ENCODE assay signal across 22 cellular contexts in the genomic region with DNA sequence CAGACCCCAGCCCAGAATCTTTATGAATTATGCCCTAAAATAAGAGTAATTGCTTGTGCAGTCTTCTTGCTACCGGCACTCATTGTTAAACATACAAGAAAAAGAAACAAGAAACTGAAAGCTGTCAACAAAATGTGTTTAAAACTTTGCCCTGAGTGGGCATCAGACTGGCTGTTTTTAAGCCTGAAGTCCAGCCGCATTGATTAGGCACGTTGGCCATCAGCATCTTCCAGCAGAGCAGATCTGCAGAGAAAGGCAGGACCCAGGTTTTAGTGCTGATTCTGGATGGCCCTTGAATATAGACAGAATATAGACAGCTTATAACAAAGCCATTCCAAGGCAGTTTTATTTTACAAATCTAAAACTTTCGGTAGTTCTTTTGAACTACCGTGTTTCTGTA.
"Had no signal": no experiment of that assay in that cellular context is flagged by ENCODE, and none has a peak within 500 bp of the region (broad histone marks: within the 10 kb centered on the region; RNA-seq: fewer than 3 reads in every experiment).

No MANE protein-coding gene starts in this region.

- H3K9me3 ChIP-seq: ascending aorta, gastroesophageal sphincter, heart left ventricle, ovary, transverse colon had no signal

- H3K27me3 ChIP-seq: ascending aorta, gastroesophageal sphincter, heart left ventricle, ovary, transverse colon had no signal

- H3K36me3 ChIP-seq: ovary had no signal

- H3K4me1 Mint-ChIP-seq: activated CD4-positive, alpha-beta T cell treated with anti-CD3 and anti-CD28 coated beads, Interleukin-2, amount 10 ng/mL, durations not matched to agents 24 days and 14 days; activated CD8-positive, alpha-beta memory T cell treated with anti-CD3 and anti-CD28 coated beads, Interleukin-2, amount 10 ng/mL, durations not matched to agents 7 days and 5 days; central memory CD8-positive, alpha-beta T cell; stimulated activated effector memory CD8-positive, alpha-beta T cell treated with anti-CD3 and anti-CD28 coated beads, Interleukin-12 subunit alpha, Interleukin-12 subunit beta, amount 100 ng/mL, for 72 hours; stimulated activated naive CD8-positive, alpha-beta T cell treated with anti-CD3 and anti-CD28 coated beads, Interleukin-15, amount 100 ng/mL, for 72 hours had no signal

- H3K27me3 Mint-ChIP-seq: activated CD8-positive, alpha-beta memory T cell treated with anti-CD3 and anti-CD28 coated beads, Interleukin-2, amount 10 ng/mL, durations not matched to agents 7 days and 5 days; activated CD8-positive, alpha-beta T cell treated with anti-CD3 and anti-CD28 coated beads for 36 hours; activated naive CD4-positive, alpha-beta T cell treated with anti-CD3 and anti-CD28 coated beads, Interleukin-2, amount 50 U/mL, for 24 hours; central memory CD8-positive, alpha-beta T cell; effector memory CD8-positive, alpha-beta T cell; stimulated activated naive CD8-positive, alpha-beta T cell treated with anti-CD3 and anti-CD28 coated beads, Interleukin-15, amount 100 ng/mL, for 72 hours; T-helper 17 cell had no signal

- H3K36me3 Mint-ChIP-seq: activated CD8-positive, alpha-beta memory T cell treated with anti-CD3 and anti-CD28 coated beads, Interleukin-2, amount 10 ng/mL, durations not matched to agents 7 days and 5 days had no signal

- H3K27ac ChIP-seq: ascending aorta, gastroesophageal sphincter, heart left ventricle, ovary, skin epidermis, transverse colon had no signal

- H3K4me1 ChIP-seq: ascending aorta, gastroesophageal sphincter, transverse colon had no signal

- DNase-seq: activated CD4-positive, alpha-beta T cell treated with anti-CD3 and anti-CD28 coated beads, Interleukin-2, amount 10 ng/mL, durations not matched to agents 24 days and 14 days; activated CD8-positive, alpha-beta memory T cell treated with anti-CD3 and anti-CD28 coated beads, Interleukin-2, amount 10 ng/mL, durations not matched to agents 7 days and 5 days; activated CD8-positive, alpha-beta T cell treated with anti-CD3 and anti-CD28 coated beads for 36 hours; activated gamma-delta T cell; activated T-cell treated with anti-CD3 and anti-CD28 coated beads for 4 hours; effector memory CD8-positive, alpha-beta T cell; heart left ventricle; kidney; naive thymus-derived CD4-positive, alpha-beta T cell; stimulated activated CD4-positive, alpha-beta T cell treated with anti-CD3 and anti-CD28 coated beads, Interleukin-1b, Interleukin-23, amount 100 ng/mL, for 48 hours; stimulated activated naive CD8-positive, alpha-beta T cell treated with anti-CD3 and anti-CD28 coated beads, Interleukin-15, amount 100 ng/mL, for 72 hours; SW 1271; T-helper 17 cell had no signal

- H3K9me3 Mint-ChIP-seq: activated CD4-positive, alpha-beta T cell treated with anti-CD3 and anti-CD28 coated beads, Interleukin-2, amount 10 ng/mL, durations not matched to agents 24 days and 14 days; activated CD8-positive, alpha-beta T cell treated with anti-CD3 and anti-CD28 coated beads for 36 hours; activated naive CD4-positive, alpha-beta T cell treated with anti-CD3 and anti-CD28 coated beads, Interleukin-2, amount 50 U/mL, for 24 hours; central memory CD8-positive, alpha-beta T cell; effector memory CD8-positive, alpha-beta T cell; naive thymus-derived CD4-positive, alpha-beta T cell; stimulated activated effector memory CD8-positive, alpha-beta T cell treated with anti-CD3 and anti-CD28 coated beads, Interleukin-12 subunit alpha, Interleukin-12 subunit beta, amount 100 ng/mL, for 72 hours; stimulated activated naive CD8-positive, alpha-beta T cell treated with anti-CD3 and anti-CD28 coated beads, Interleukin-15, amount 100 ng/mL, for 72 hours had no signal

- H3K4me3 Mint-ChIP-seq: activated CD4-positive, alpha-beta T cell treated with anti-CD3 and anti-CD28 coated beads, Interleukin-2, amount 10 ng/mL, durations not matched to agents 24 days and 14 days; activated CD8-positive, alpha-beta memory T cell treated with anti-CD3 and anti-CD28 coated beads, Interleukin-2, amount 10 ng/mL, durations not matched to agents 7 days and 5 days; activated CD8-positive, alpha-beta T cell treated with anti-CD3 and anti-CD28 coated beads for 36 hours; activated naive CD4-positive, alpha-beta T cell treated with anti-CD3 and anti-CD28 coated beads, Interleukin-2, amount 50 U/mL, for 24 hours; central memory CD8-positive, alpha-beta T cell; effector memory CD8-positive, alpha-beta T cell; naive thymus-derived CD4-positive, alpha-beta T cell; stimulated activated effector memory CD8-positive, alpha-beta T cell treated with anti-CD3 and anti-CD28 coated beads, Interleukin-12 subunit alpha, Interleukin-12 subunit beta, amount 100 ng/mL, for 72 hours; stimulated activated naive CD8-positive, alpha-beta T cell treated with anti-CD3 and anti-CD28 coated beads, Interleukin-15, amount 100 ng/mL, for 72 hours; T-helper 17 cell had no signal

- H3K27ac Mint-ChIP-seq: activated CD4-positive, alpha-beta T cell treated with anti-CD3 and anti-CD28 coated beads, Interleukin-2, amount 10 ng/mL, durations not matched to agents 24 days and 14 days; activated CD8-positive, alpha-beta memory T cell treated with anti-CD3 and anti-CD28 coated beads, Interleukin-2, amount 10 ng/mL, durations not matched to agents 7 days and 5 days; activated CD8-positive, alpha-beta T cell treated with anti-CD3 and anti-CD28 coated beads for 36 hours; activated naive CD4-positive, alpha-beta T cell treated with anti-CD3 and anti-CD28 coated beads, Interleukin-2, amount 50 U/mL, for 24 hours; effector memory CD8-positive, alpha-beta T cell; naive thymus-derived CD4-positive, alpha-beta T cell; stimulated activated effector memory CD8-positive, alpha-beta T cell treated with anti-CD3 and anti-CD28 coated beads, Interleukin-12 subunit alpha, Interleukin-12 subunit beta, amount 100 ng/mL, for 72 hours; stimulated activated naive CD8-positive, alpha-beta T cell treated with anti-CD3 and anti-CD28 coated beads, Interleukin-15, amount 100 ng/mL, for 72 hours; T-helper 17 cell had no signal

- H3K4me3 ChIP-seq: ascending aorta, gastroesophageal sphincter, heart left ventricle, lung, ovary, skin epidermis, transverse colon had no signal
